Comparison of ENCODE assay signal across 1 cellular context in genomic region chr2:68594674-68595492, GRCh38.
A peak's percentile ranks its signal among the peaks of the same experiment; 100 is the strongest.
TF ChIP-seq lines count a peak whose summit lies in the region.

No MANE protein-coding gene starts in this region.

TF ChIP-seq in HepG2, 621 proteins besides CTCF, POLR2A, EP300 and RAD21 (continued from another document and continues in another):
- TF ChIP-seq, protein P1, sequence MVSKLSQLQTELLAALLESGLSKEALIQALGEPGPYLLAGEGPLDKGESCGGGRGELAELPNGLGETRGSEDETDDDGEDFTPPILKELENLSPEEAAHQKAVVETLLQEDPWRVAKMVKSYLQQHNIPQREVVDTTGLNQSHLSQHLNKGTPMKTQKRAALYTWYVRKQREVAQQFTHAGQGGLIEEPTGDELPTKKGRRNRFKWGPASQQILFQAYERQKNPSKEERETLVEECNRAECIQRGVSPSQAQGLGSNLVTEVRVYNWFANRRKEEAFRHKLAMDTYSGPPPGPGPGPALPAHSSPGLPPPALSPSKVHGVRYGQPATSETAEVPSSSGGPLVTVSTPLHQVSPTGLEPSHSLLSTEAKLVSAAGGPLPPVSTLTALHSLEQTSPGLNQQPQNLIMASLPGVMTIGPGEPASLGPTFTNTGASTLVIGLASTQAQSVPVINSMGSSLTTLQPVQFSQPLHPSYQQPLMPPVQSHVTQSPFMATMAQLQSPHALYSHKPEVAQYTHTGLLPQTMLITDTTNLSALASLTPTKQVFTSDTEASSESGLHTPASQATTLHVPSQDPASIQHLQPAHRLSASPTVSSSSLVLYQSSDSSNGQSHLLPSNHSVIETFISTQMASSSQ (IDR thresholded peaks at IDR 0.05; ENCODE audit: low read depth) = peak; percentile 87
- TF ChIP-seq, protein P1 (CRISPR knock-in tag; IDR thresholded peaks at IDR 0.05; ENCODE audit: borderline replicate concordance) = peak; percentile 81; the same call in 1 of the 2 replicates
- TF ChIP-seq ZNF777 (CRISPR knock-in tag; IDR thresholded peaks at IDR 0.05) (no peak), ZNF430 (CRISPR knock-in tag; IDR thresholded peaks at IDR 0.05) (no peak), E2F1 (CRISPR knock-in tag; IDR thresholded peaks at IDR 0.05) (no peak), SRY (CRISPR knock-in tag; IDR thresholded peaks at IDR 0.05) (no peak), CREM (IDR thresholded peaks at IDR 0.05) (no peak), CREM (CRISPR knock-in tag; IDR thresholded peaks at IDR 0.05) (no peak), KLF16 (CRISPR knock-in tag; IDR thresholded peaks at IDR 0.05) (no peak), ZFP36L1 (CRISPR knock-in tag; IDR thresholded peaks at IDR 0.05) (no peak), SAFB2 (CRISPR knock-in tag; IDR thresholded peaks at IDR 0.05; ENCODE audit: borderline replicate concordance, low read depth) (no peak), SNAI1 (CRISPR knock-in tag; IDR thresholded peaks at IDR 0.05; ENCODE audit: borderline replicate concordance) (no peak), PATZ1 (CRISPR knock-in tag; IDR thresholded peaks at IDR 0.05) (no peak), HBP1 (CRISPR knock-in tag; IDR thresholded peaks at IDR 0.05; ENCODE audit: low read depth) (no peak), RFX5 (IDR thresholded peaks at IDR 0.05; ENCODE audit: low read depth, low read length) (no peak), ZNF44 (CRISPR knock-in tag; IDR thresholded peaks at IDR 0.05) (no peak), ZSCAN21 (CRISPR knock-in tag; IDR thresholded peaks at IDR 0.05; ENCODE audit: borderline replicate concordance) (no peak), ZNF713 (CRISPR knock-in tag; IDR thresholded peaks at IDR 0.05) (no peak), ZNF605 (CRISPR knock-in tag; IDR thresholded peaks at IDR 0.05) (no peak), ZNF549 (CRISPR knock-in tag; IDR thresholded peaks at IDR 0.05) (no peak), ZNF335 (CRISPR knock-in tag; IDR thresholded peaks at IDR 0.05) (no peak), MAZ (IDR thresholded peaks at IDR 0.05; ENCODE audit: borderline replicate concordance, low read depth, low read length) (no peak), MAZ (CRISPR knock-in tag; IDR thresholded peaks at IDR 0.05; ENCODE audit: low read depth) (no peak), GLI4 (CRISPR knock-in tag; IDR thresholded peaks at IDR 0.05; ENCODE audit: borderline replicate concordance) (no peak), MEIS1 (CRISPR knock-in tag; IDR thresholded peaks at IDR 0.05; ENCODE audit: borderline replicate concordance) (0 out of 2 replicates have a peak, but pooled peaks have one; percentile 72), ZNF576 (CRISPR knock-in tag; IDR thresholded peaks at IDR 0.05) (no peak), ZNF136 (CRISPR knock-in tag; IDR thresholded peaks at IDR 0.05; ENCODE audit: low read depth) (no peak), GATAD2A (CRISPR knock-in tag; IDR thresholded peaks at IDR 0.05) (peak; percentile 37; the same call in 1 of the 2 replicates), MZF1 (CRISPR knock-in tag; IDR thresholded peaks at IDR 0.05; ENCODE audit: borderline replicate concordance) (no peak), GATAD1 (CRISPR knock-in tag; IDR thresholded peaks at IDR 0.05) (no peak), CHD2 (IDR thresholded peaks at IDR 0.05; ENCODE audit: low read depth, low read length) (no peak), ZNF883 (CRISPR knock-in tag; IDR thresholded peaks at IDR 0.05; ENCODE audit: not compliant biosample characterization) (no peak), ZNF253 (CRISPR knock-in tag; IDR thresholded peaks at IDR 0.05; ENCODE audit: borderline replicate concordance) (no peak), FOXK2 (IDR thresholded peaks at IDR 0.05) (no peak), DBP (CRISPR knock-in tag; IDR thresholded peaks at IDR 0.05; ENCODE audit: not compliant biosample characterization) (no peak), ZNF670 (CRISPR knock-in tag; IDR thresholded peaks at IDR 0.05; ENCODE audit: borderline replicate concordance) (no peak), ZGPAT (CRISPR knock-in tag; IDR thresholded peaks at IDR 0.05) (0 out of 2 replicates have a peak, but pooled peaks have one; percentile 35), HOXD1 (CRISPR knock-in tag; IDR thresholded peaks at IDR 0.05) (no peak), ZNF160 (CRISPR knock-in tag; IDR thresholded peaks at IDR 0.05) (no peak)
- TF ChIP-seq, protein P2, sequence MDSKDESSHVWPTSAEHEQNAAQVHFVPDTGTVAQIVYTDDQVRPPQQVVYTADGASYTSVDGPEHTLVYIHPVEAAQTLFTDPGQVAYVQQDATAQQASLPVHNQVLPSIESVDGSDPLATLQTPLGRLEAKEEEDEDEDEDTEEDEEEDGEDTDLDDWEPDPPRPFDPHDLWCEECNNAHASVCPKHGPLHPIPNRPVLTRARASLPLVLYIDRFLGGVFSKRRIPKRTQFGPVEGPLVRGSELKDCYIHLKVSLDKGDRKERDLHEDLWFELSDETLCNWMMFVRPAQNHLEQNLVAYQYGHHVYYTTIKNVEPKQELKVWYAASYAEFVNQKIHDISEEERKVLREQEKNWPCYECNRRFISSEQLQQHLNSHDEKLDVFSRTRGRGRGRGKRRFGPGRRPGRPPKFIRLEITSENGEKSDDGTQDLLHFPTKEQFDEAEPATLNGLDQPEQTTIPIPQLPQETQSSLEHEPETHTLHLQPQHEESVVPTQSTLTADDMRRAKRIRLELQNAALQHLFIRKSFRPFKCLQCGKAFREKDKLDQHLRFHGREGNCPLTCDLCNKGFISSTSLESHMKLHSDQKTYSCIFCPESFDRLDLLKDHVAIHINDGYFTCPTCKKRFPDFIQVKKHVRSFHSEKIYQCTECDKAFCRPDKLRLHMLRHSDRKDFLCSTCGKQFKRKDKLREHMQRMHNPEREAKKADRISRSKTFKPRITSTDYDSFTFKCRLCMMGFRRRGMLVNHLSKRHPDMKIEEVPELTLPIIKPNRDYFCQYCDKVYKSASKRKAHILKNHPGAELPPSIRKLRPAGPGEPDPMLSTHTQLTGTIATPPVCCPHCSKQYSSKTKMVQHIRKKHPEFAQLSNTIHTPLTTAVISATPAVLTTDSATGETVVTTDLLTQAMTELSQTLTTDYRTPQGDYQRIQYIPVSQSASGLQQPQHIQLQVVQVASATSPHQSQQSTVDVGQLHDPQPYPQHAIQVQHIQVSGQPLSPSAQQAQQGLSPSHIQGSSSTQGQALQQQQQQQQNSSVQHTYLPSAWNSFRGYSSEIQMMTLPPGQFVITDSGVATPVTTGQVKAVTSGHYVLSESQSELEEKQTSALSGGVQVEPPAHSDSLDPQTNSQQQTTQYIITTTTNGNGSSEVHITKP (CRISPR knock-in tag; IDR thresholded peaks at IDR 0.05; ENCODE audit: low read depth) = no peak
- TF ChIP-seq, protein P3, sequence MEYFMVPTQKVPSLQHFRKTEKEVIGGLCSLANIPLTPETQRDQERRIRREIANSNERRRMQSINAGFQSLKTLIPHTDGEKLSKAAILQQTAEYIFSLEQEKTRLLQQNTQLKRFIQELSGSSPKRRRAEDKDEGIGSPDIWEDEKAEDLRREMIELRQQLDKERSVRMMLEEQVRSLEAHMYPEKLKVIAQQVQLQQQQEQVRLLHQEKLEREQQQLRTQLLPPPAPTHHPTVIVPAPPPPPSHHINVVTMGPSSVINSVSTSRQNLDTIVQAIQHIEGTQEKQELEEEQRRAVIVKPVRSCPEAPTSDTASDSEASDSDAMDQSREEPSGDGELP (IDR thresholded peaks at IDR 0.05; ENCODE audit: borderline replicate concordance, low read depth) = peak; percentile 84
- TF ChIP-seq, protein P4, sequence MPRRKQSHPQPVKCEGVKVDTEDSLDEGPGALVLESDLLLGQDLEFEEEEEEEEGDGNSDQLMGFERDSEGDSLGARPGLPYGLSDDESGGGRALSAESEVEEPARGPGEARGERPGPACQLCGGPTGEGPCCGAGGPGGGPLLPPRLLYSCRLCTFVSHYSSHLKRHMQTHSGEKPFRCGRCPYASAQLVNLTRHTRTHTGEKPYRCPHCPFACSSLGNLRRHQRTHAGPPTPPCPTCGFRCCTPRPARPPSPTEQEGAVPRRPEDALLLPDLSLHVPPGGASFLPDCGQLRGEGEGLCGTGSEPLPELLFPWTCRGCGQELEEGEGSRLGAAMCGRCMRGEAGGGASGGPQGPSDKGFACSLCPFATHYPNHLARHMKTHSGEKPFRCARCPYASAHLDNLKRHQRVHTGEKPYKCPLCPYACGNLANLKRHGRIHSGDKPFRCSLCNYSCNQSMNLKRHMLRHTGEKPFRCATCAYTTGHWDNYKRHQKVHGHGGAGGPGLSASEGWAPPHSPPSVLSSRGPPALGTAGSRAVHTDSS (CRISPR knock-in tag; conservative IDR thresholded peaks at IDR 0.05) = no peak
- TF ChIP-seq, protein P5, sequence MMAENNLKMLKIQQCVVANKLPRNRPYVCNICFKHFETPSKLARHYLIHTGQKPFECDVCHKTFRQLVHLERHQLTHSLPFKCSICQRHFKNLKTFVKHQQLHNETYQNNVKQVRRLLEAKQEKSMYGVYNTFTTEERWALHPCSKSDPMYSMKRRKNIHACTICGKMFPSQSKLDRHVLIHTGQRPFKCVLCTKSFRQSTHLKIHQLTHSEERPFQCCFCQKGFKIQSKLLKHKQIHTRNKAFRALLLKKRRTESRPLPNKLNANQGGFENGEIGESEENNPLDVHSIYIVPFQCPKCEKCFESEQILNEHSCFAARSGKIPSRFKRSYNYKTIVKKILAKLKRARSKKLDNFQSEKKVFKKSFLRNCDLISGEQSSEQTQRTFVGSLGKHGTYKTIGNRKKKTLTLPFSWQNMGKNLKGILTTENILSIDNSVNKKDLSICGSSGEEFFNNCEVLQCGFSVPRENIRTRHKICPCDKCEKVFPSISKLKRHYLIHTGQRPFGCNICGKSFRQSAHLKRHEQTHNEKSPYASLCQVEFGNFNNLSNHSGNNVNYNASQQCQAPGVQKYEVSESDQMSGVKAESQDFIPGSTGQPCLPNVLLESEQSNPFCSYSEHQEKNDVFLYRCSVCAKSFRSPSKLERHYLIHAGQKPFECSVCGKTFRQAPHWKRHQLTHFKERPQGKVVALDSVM (CRISPR knock-in tag; IDR thresholded peaks at IDR 0.05) = no peak
